ENCODE assay signal across 8 cellular contexts in genomic region chr7:64665980-64666674, GRCh38. TPM values are rescaled to one million over a fixed set of nuclear protein-coding genes. Genes with fewer than 3 reads are reported as not detected.
DNase-seq lines count a peak whose midpoint lies in the region; ATAC-seq and TF ChIP-seq lines count a peak whose summit lies in the region.

Gene ZNF107 (plus strand): TSS chr7:64666133. CDS start chr7:64666283, 150 bp downstream.

- DNase-seq in NCI-H1694 treated with DMSO at 0.1 percent for 48 hours (lab: John Stamatoyannopoulos, UW) (peak; percentile 90), T-helper 17 cell (peak; percentile 64 to 78 (median 67)), amygdala (lab: John Stamatoyannopoulos, UW) (peak; percentile 33 to 97 (median 88)), right atrium auricular region (ENCODE audit: low spot score) (peak; percentile 97), psoas muscle (peak; percentile 93 to 95), uterus (peak; percentile 93 to 94)

- TF ChIP-seq CTCF in right atrium auricular region (IDR thresholded peaks at IDR 0.05) (no peak), psoas muscle (IDR thresholded peaks at IDR 0.05) (no peak), uterus (IDR thresholded peaks at IDR 0.05) (no peak)

- peak within 1 kb of the TSS; percentile 60 to 82 for H3K27ac ChIP-seq in right atrium auricular region
- peak within 1 kb of the TSS; percentile 72 for H3K27ac ChIP-seq in psoas muscle
- H3K27ac ChIP-seq in uterus: peak within 1 kb of the TSS; percentile 79 to 82

- H3K4me1 ChIP-seq in right atrium auricular region (peaks cover 0 to 13% of the 10 kb centered on the region in 2 donors), psoas muscle (peaks cover 11% of the 10 kb centered on the region), uterus (no peaks in the 10 kb centered on the region)

- H3K27ac Mint-ChIP-seq in T-helper 17 cell: peak within 1 kb of the TSS; percentile 96

- H3K4me3 Mint-ChIP-seq in T-helper 17 cell: peak within 1 kb of the TSS; percentile 94

- H3K36me3 Mint-ChIP-seq in T-helper 17 cell (ENCODE audit: low read depth): peaks cover 12% of the 10 kb centered on the region

- H3K27me3 ChIP-seq in right atrium auricular region (no peaks in the 10 kb centered on the region), psoas muscle (ENCODE audit: insufficient read depth in 3 of 3, low read length in 2 of 3) (no peaks in the 10 kb centered on the region), uterus (no peaks in the 10 kb centered on the region)

- TF ChIP-seq POLR2A in GM15510 (IDR thresholded peaks at IDR 0.05; ENCODE audit: borderline replicate concordance, extremely low read depth, insufficient read length) (peak; percentile 60), uterus (IDR thresholded peaks at IDR 0.05) (peak; percentile 37 to 38)

- ATAC-seq in HG02885 (IDR thresholded peaks at IDR 0.05; ENCODE audit: poor library complexity, unreplicated experiment) (peak; percentile 98), T-helper 17 cell (peak; percentile 98), psoas muscle (peak; percentile 100)

- 0 to 1% (median 0%) methylated on average over 34 to 37 of the region's 37 CpGs for WGBS in psoas muscle, 3 donors

- intact Hi-C loops in psoas muscle (cut with DNase I): no loop called here
- intact Hi-C loops in uterus (cut with DNase I; ENCODE audit: low total_unique reads): no loop called here

- H3K4me3 ChIP-seq in right atrium auricular region (peak within 1 kb of the TSS; percentile 65 to 80), psoas muscle (peak within 1 kb of the TSS; percentile 89), uterus (peak within 1 kb of the TSS; percentile 61 to 76)

- H3K27me3 Mint-ChIP-seq in T-helper 17 cell: no peaks in the 10 kb centered on the region

- no peaks in the 10 kb centered on the region for H3K9me3 ChIP-seq in T-helper 17 cell (ENCODE audit: control insufficient read depth, low read length, poor library complexity, severe bottlenecking)
- no peaks in the 10 kb centered on the region for H3K9me3 ChIP-seq in right atrium auricular region
- no peaks in the 10 kb centered on the region for H3K9me3 ChIP-seq in psoas muscle
- H3K9me3 ChIP-seq in uterus: no peaks in the 10 kb centered on the region

- H3K36me3 ChIP-seq in right atrium auricular region: no peaks in the 10 kb centered on the region
- H3K36me3 ChIP-seq in psoas muscle (ENCODE audit: insufficient read depth in 1 of 2, low read depth in 1 of 2): peaks cover 0 to 3% of the 10 kb centered on the region in 2 donors
- no peaks in the 10 kb centered on the region for H3K36me3 ChIP-seq in uterus

- H3K4me1 Mint-ChIP-seq in T-helper 17 cell: peaks cover 37% of the 10 kb centered on the region

RNA-seq across cellular contexts. Expression of gene ZNF107, which starts in this region (rescaled TPM):
- total RNA-seq in T-helper 17 cell (10 to 100 TPM; 13.0 to 13.5 TPM), right atrium auricular region (1 to 10 TPM in 1 of 2 donors, under 1 TPM in 1; 0.98 to 2.0 TPM), psoas muscle (1 to 10 TPM in 3 of 4 donors, under 1 TPM in 1; 0.91 to 1.4 (median 1.2) TPM), uterus (10 to 100 TPM in 1 of 4 donors, 1 to 10 TPM in 3; 1.8 to 17.1 (median 7.2) TPM)
- polyA plus RNA-seq in psoas muscle: 1 to 10 TPM in 1 of 3 donors, under 1 TPM in 2; 0.38 to 1.4 (median 0.41) TPM

Comparison
In these comparisons a context has a peak if more than half of its experiments do, and no peak if none do; other contexts are left out.
1. Peak in every context shown above with its lines: DNase-seq, ATAC-seq, H3K4me3 ChIP-seq and H3K27ac ChIP-seq.